8 cellular contexts compared by ENCODE assay signal in the genomic region with DNA sequence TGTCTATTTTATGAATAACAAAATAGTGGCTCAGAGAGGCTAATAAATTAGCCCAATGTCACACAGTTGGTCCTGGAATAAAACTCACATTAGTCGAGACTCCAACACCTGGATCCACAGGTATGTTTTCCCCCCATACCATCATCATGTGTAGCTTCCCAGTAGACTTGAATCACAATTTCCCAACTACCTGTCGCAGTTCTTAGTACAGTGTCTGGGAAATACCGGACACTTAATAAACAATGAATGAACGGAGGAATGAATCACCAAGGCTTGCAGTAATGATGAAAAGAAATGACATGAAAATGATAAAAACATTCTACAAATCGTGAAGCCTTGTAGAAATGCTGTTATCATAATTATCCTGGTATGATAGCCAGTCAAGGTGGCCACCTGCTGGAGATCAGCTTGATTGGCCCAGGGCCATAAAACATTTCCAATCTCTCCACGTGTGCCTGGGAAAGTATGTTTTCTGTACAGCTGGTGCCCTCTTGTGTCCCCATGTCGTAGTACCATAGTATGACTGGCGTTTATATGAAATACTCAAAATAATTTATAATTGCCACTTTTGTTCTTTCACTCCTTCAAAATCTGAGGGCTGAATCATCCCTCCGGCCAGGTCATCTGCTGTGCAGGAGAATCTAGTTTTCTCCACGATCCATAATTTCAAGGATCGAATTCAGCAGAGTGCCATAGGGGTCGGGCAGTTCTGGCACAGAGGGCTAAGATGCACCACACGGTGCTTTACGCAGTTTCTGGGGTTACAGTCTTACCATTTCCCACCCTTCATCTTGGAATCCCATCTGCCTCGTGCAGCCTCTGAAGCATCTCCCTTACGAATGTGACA.
DNase-seq lines count a peak whose midpoint lies in the region; ATAC-seq, FAIRE-seq and TF ChIP-seq lines count a peak whose summit lies in the region.

No MANE protein-coding gene starts in this region.

- TF ChIP-seq RAD21 in HepG2 (CRISPR knock-in tag; IDR thresholded peaks at IDR 0.05), result peak; percentile 81

- 0 out of 2 replicates have a peak, but pooled peaks cover 4% of the 10 kb centered on the region for H3K4me1 Mint-ChIP-seq in WTC11
- no peaks in the 10 kb centered on the region for H3K4me1 Mint-ChIP-seq in effector memory CD8-positive, alpha-beta T cell (ENCODE audit: low read depth in 2 of 2)
- no peaks in the 10 kb centered on the region for H3K4me1 Mint-ChIP-seq in immature natural killer cell

- no TSS peak for BruUV-seq in HepG2 (replicated peaks; lab: Mats Ljungman, UMichigan)

- no peak overlapping the region for H3K27ac ChIP-seq in HepG2 (ENCODE audit: extremely low read length, insufficient read depth, low read length)

- ATAC-seq in WTC11, result peak; percentile 48; the same call in 1 of the 2 replicates
- ATAC-seq in HepG2, result peak; percentile 95
- no peak for ATAC-seq in effector memory CD8-positive, alpha-beta T cell (replicated peaks)
- ATAC-seq in HG02642 (IDR thresholded peaks at IDR 0.05; ENCODE audit: poor library complexity, unreplicated experiment), result no peak

- 40% methylated on average over 16 of the region's 16 CpGs for WGBS in HepG2 (ENCODE audit: low lambda C conversion rate)

- peaks cover 27% of the 10 kb centered on the region for H3K36me3 Mint-ChIP-seq in WTC11
- no peaks in the 10 kb centered on the region for H3K36me3 Mint-ChIP-seq in effector memory CD8-positive, alpha-beta T cell (ENCODE audit: insufficient read depth)
- H3K36me3 Mint-ChIP-seq in immature natural killer cell, result no peaks in the 10 kb centered on the region

- no peaks in the 10 kb centered on the region for H4K20me1 ChIP-seq in HepG2 (ENCODE audit: insufficient read depth, low read length)

- TF ChIP-seq EP300 in HepG2 (IDR thresholded peaks at IDR 0.05; ENCODE audit: low read depth in 2 of 2, low read length in 2 of 2), result no peak
- TF ChIP-seq EP300 in HepG2 (CRISPR knock-in tag; IDR thresholded peaks at IDR 0.05; ENCODE audit: borderline replicate concordance), result no peak

- H3K9me3 Mint-ChIP-seq in WTC11 (no peaks in the 10 kb centered on the region), immature natural killer cell (peaks cover 0 to under 1% (median 0%) of the 10 kb centered on the region in 6 donors)
- H3K9me3 Mint-ChIP-seq in effector memory CD8-positive, alpha-beta T cell, result peaks cover 5 to 35% of the 10 kb centered on the region in 2 donors

- intact Hi-C loops in HepG2 (cut with micrococcal nuclease; ENCODE audit: unreplicated experiment), result loop anchor here (1.0 to 5.0 kb wide), 3 partner anchors 102 to 480 kb away; no protein-coding TSS in a partner anchor

- H2AFZ ChIP-seq in HepG2 (ENCODE audit: low read length), result no peak overlapping the region

- TF ChIP-seq POLR2A in HepG2 (IDR thresholded peaks at IDR 0.05; ENCODE audit: insufficient read depth in 1 of 2, low read depth in 2 of 2, low read length in 2 of 2), result no peak

- TF ChIP-seq CTCF in GM12865 (IDR thresholded peaks at IDR 0.05; ENCODE audit: insufficient read depth, low read depth, low read length, missing control alignments) (peak; percentile 9), WTC11 (IDR thresholded peaks at IDR 0.05) (no peak), HepG2 (CRISPR knock-in tag; IDR thresholded peaks at IDR 0.05) (peak; percentile 75)

- no peak overlapping the region for H3K9ac ChIP-seq in HepG2 (ENCODE audit: insufficient read depth, low read depth, low read length)

- H3K4me3 Mint-ChIP-seq in WTC11 (no peak overlapping the region), immature natural killer cell (no peak overlapping the region)
- H3K4me3 Mint-ChIP-seq in effector memory CD8-positive, alpha-beta T cell, result no peak overlapping the region

- no peaks in the 10 kb centered on the region for H3K9me3 ChIP-seq in HepG2 (ENCODE audit: low read length)

- CTCF ChIA-PET in WTC11 (lab: Charles Lee), result interaction anchor here (1.0 to 3.7 kb wide), 5 partner anchors 10 to 155 kb away, joined by 3 to 25 read pairs (median 5); no protein-coding TSS in a partner anchor
- CTCF ChIA-PET in HepG2 (lab: Yijun Ruan, JAX; ENCODE audit: low intra/inter-chr PET ratio, low total read pairs), result interaction anchor here (1.8 kb wide), 1 partner anchor 102 kb away, joined by 26 read pairs; no protein-coding TSS in a partner anchor

- no peaks in the 10 kb centered on the region for H3K79me2 ChIP-seq in HepG2 (ENCODE audit: insufficient read depth, low read length)

- POLR2A ChIA-PET in WTC11 (lab: Charles Lee) (no interaction called here), HepG2 (lab: Yijun Ruan, JAX) (no interaction called here)

- no peak overlapping the region for H3K4me2 ChIP-seq in HepG2 (ENCODE audit: low read depth, low read length)

- DNase-seq in GM12865 (ENCODE audit: low read depth) (peak; percentile 14), NCI-H2029 (lab: John Stamatoyannopoulos, UW) (peak; percentile 75), WTC11 (ENCODE audit: low spot score) (no peak), HepG2 (ENCODE audit: low spot score) (peak; percentile 76), immature natural killer cell (no peak), T-helper 1 cell (no peak)
- no peak for DNase-seq in effector memory CD8-positive, alpha-beta T cell

- no peaks in the 10 kb centered on the region for H3K27me3 Mint-ChIP-seq in WTC11 (ENCODE audit: low read depth)
- no peaks in the 10 kb centered on the region for H3K27me3 Mint-ChIP-seq in effector memory CD8-positive, alpha-beta T cell
- H3K27me3 Mint-ChIP-seq in immature natural killer cell (ENCODE audit: low read depth in 3 of 3), result peaks cover 0 to 3% (median 3%) of the 10 kb centered on the region in 3 donors

- FAIRE-seq in HepG2 (lab: Jason Lieb, UNC), result peak; percentile 74

- no peaks in the 10 kb centered on the region; a peak in 1 of 5 replicates for H3K27me3 ChIP-seq in HepG2 (ENCODE audit: control insufficient read depth in 1 of 2, insufficient read depth in 2 of 2, low read length in 2 of 2)

- H3K27ac Mint-ChIP-seq in WTC11 (no peak overlapping the region), immature natural killer cell (no peak overlapping the region)
- no peak overlapping the region for H3K27ac Mint-ChIP-seq in effector memory CD8-positive, alpha-beta T cell

- in situ Hi-C loops in HepG2 (cut with HindIII; ENCODE audit: extremely low pct_ligation_motif_present, low pct_unique_long_range_greater_than_20kb), result loop anchor here (5.0 kb wide), 1 partner anchor 100 kb away; no protein-coding TSS in a partner anchor

- no peaks in the 10 kb centered on the region for H3K36me3 ChIP-seq in HepG2 (replicated peaks in 1 of 2; ENCODE audit: control insufficient read depth in 1 of 2, insufficient read depth in 2 of 2, low read length in 2 of 2)

- H3K4me1 ChIP-seq in HepG2 (ENCODE audit: insufficient read depth, low read length), result no peaks in the 10 kb centered on the region

- H3K4me3 ChIP-seq in GM12865 (ENCODE audit: low read depth, low read length) (no peak overlapping the region), HepG2 (replicated peaks in 1 of 3; ENCODE audit: insufficient read depth in 1 of 3, low read depth in 2 of 3, low read length in 3 of 3) (no peak overlapping the region)

TF ChIP-seq in WTC11, 78 proteins besides CTCF, POLR2A, EP300 and RAD21:
- TF ChIP-seq CREB1 (CRISPR knock-in tag; IDR thresholded peaks at IDR 0.05), result no peak
- no peak for TF ChIP-seq ZNF396 (CRISPR knock-in tag; IDR thresholded peaks at IDR 0.05; ENCODE audit: borderline replicate concordance)
- TF ChIP-seq, protein P1, sequence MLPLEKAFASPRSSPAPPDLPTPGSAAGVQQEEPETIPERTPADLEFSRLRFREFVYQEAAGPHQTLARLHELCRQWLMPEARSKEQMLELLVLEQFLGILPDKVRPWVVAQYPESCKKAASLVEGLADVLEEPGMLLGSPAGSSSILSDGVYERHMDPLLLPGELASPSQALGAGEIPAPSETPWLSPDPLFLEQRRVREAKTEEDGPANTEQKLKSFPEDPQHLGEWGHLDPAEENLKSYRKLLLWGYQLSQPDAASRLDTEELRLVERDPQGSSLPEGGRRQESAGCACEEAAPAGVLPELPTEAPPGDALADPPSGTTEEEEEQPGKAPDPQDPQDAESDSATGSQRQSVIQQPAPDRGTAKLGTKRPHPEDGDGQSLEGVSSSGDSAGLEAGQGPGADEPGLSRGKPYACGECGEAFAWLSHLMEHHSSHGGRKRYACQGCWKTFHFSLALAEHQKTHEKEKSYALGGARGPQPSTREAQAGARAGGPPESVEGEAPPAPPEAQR (CRISPR knock-in tag; IDR thresholded peaks at IDR 0.05), result no peak
- TF ChIP-seq, protein P2, sequence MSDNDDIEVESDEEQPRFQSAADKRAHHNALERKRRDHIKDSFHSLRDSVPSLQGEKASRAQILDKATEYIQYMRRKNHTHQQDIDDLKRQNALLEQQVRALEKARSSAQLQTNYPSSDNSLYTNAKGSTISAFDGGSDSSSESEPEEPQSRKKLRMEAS (CRISPR knock-in tag; IDR thresholded peaks at IDR 0.05), result no peak
- no peak for TF ChIP-seq JUN (CRISPR knock-in tag; IDR thresholded peaks at IDR 0.05)
- TF ChIP-seq HMGA2 (CRISPR knock-in tag; IDR thresholded peaks at IDR 0.05), result 0 out of 2 replicates have a peak, but pooled peaks have one; percentile 2
TF ChIP-seq in WTC11: peak in this region for 1.

TF ChIP-seq in HepG2, 621 proteins besides CTCF, POLR2A, EP300 and RAD21 (continues in another document):
- TF ChIP-seq SMC3 (IDR thresholded peaks at IDR 0.05; ENCODE audit: low read length), result peak; percentile 86
- TF ChIP-seq, protein P3, sequence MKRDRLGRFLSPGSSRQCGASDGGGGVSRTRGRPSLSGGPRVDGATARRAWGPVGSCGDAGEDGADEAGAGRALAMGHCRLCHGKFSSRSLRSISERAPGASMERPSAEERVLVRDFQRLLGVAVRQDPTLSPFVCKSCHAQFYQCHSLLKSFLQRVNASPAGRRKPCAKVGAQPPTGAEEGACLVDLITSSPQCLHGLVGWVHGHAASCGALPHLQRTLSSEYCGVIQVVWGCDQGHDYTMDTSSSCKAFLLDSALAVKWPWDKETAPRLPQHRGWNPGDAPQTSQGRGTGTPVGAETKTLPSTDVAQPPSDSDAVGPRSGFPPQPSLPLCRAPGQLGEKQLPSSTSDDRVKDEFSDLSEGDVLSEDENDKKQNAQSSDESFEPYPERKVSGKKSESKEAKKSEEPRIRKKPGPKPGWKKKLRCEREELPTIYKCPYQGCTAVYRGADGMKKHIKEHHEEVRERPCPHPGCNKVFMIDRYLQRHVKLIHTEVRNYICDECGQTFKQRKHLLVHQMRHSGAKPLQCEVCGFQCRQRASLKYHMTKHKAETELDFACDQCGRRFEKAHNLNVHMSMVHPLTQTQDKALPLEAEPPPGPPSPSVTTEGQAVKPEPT (CRISPR knock-in tag; IDR thresholded peaks at IDR 0.05; ENCODE audit: low read depth), result no peak
- 0 out of 2 replicates have a peak, but pooled peaks have one; percentile 36 for TF ChIP-seq MYC (CRISPR knock-in tag; IDR thresholded peaks at IDR 0.05; ENCODE audit: borderline replicate concordance)
- no peak for TF ChIP-seq NR2F1 (CRISPR knock-in tag; IDR thresholded peaks at IDR 0.05)

Comparison
In these comparisons a context has a peak if more than half of its experiments do, and no peak if none do; other contexts are left out.
1. DNase-seq: peak in GM12865 (single experiment), NCI-H2029 (single experiment) and HepG2 (single experiment); none in WTC11 (single experiment), effector memory CD8-positive, alpha-beta T cell (0 of 3), immature natural killer cell (0 of 3) and T-helper 1 cell (0 of 5).
2. ATAC-seq: peak in WTC11 (single experiment) and HepG2 (single experiment); none in effector memory CD8-positive, alpha-beta T cell (single experiment) and HG02642 (single experiment).